20 cellular contexts compared by ENCODE assay signal in genomic region chr12:47989023-47989417, GRCh38. TPM values are rescaled to one million over a fixed set of nuclear protein-coding genes. Genes with fewer than 3 reads are reported as not detected.
"Had no signal": no experiment of that assay in that cellular context is flagged by ENCODE, and none has a peak within 500 bp of the region (broad histone marks: within the 10 kb centered on the region; RNA-seq: fewer than 3 reads in every experiment).

No MANE protein-coding gene starts in this region.

- H3K4me3 Mint-ChIP-seq: activated T-cell treated with anti-CD3 and anti-CD28 coated beads, Interleukin-2, amount 50 U/mL, for 24 hours; natural killer cell treated with Interleukin-12 subunit alpha and Interleukin-12 subunit beta and Interleukin-15 and Interleukin-18, amount 100 ng/mL, for 72 hours had no signal

- H3K9me3 Mint-ChIP-seq: activated naive CD4-positive, alpha-beta T cell treated with anti-CD3 and anti-CD28 coated beads, Interleukin-2, amount 50 U/mL, for 72 hours; activated T-cell treated with anti-CD3 and anti-CD28 coated beads, Interleukin-2, amount 50 U/mL, for 24 hours; natural killer cell treated with Interleukin-12 subunit alpha and Interleukin-12 subunit beta and Interleukin-15 and Interleukin-18, amount 100 ng/mL, for 72 hours had no signal

- H3K9me3 ChIP-seq: body of pancreas, heart left ventricle had no signal

- H3K4me1 ChIP-seq: body of pancreas had no signal

- H3K36me3 ChIP-seq: heart left ventricle had no signal

- DNase-seq: activated CD4-positive, CD25-positive, alpha-beta regulatory T cell treated with anti-CD3 and anti-CD28 coated beads, Interleukin-2, amount 50 U/mL, for 72 hours; activated effector memory CD4-positive, alpha-beta T cell treated with Interleukin-2 at 50 U/mL for 16 hours; amygdala; cortex of kidney; effector CD8-positive, alpha-beta T cell; foreskin melanocyte; heart left ventricle; immature natural killer cell; stimulated activated CD4-positive, alpha-beta T cell treated with anti-CD3 and anti-CD28 coated beads, Interleukin-15, amount 100 ng/mL, for 24 hours; stimulated activated CD4-positive, alpha-beta T cell treated with anti-CD3 and anti-CD28 coated beads, Interleukin-4, amount 100 ng/mL, for 1 hour; stimulated activated naive CD4-positive, alpha-beta T cell treated with Interleukin-2 at 50 U/mL for 16 hours; T1000 had no signal

- ATAC-seq: body of pancreas; natural killer cell treated with Interleukin-12 subunit alpha and Interleukin-12 subunit beta and Interleukin-15 and Interleukin-18, amount 100 ng/mL, for 72 hours had no signal

- H3K9ac ChIP-seq: parathyroid adenoma had no signal

- H3K27ac ChIP-seq: body of pancreas, epithelial cell of prostate, heart left ventricle, parathyroid adenoma had no signal

- H3K27ac Mint-ChIP-seq: natural killer cell treated with Interleukin-12 subunit alpha and Interleukin-12 subunit beta and Interleukin-15 and Interleukin-18, amount 100 ng/mL, for 72 hours had no signal

- H3K36me3 Mint-ChIP-seq: activated naive CD4-positive, alpha-beta T cell treated with anti-CD3 and anti-CD28 coated beads, Interleukin-2, amount 50 U/mL, for 72 hours; immature natural killer cell; natural killer cell treated with Interleukin-12 subunit alpha and Interleukin-12 subunit beta and Interleukin-15 and Interleukin-18, amount 100 ng/mL, for 72 hours had no signal

- H3K79me2 ChIP-seq: parathyroid adenoma had no signal

- H3K4me3 ChIP-seq: body of pancreas, heart left ventricle had no signal

- H3K27me3 ChIP-seq: body of pancreas, heart left ventricle had no signal

RNA-seq across cellular contexts. Expression of gene COL2A1, which starts 15.3 kb away (rescaled TPM):
- total RNA-seq: activated naive CD4-positive, alpha-beta T cell treated with anti-CD3 and anti-CD28 coated beads, Interleukin-2, amount 50 U/mL, for 72 hours; body of pancreas; fibroblast of lung; natural killer cell treated with Interleukin-12 subunit alpha and Interleukin-12 subunit beta and Interleukin-15 and Interleukin-18, amount 100 ng/mL, for 72 hours; ureter had no signal
- polyA plus RNA-seq: fibroblast of lung, immature natural killer cell had no signal
